In the genomic region with DNA sequence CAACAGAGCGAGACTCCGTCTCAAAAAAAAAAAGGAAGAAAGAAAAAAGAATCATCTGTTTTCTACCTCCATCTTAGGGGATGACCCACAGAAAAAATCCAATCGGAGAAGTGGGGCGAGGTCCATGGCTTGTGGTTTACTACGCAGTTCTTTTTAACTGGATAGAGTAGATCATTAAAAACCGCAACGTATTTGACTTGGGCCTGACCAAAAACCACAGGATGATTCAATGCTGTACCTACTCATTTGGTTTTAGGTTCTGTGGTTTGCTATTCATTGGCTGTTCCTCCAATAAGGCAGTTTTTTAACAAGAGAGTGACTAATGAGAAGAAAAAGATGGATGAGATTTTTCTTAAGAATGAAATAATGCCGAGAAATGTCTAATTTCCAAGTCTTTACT, we compare ENCODE assay signal across 9 cellular contexts.
A peak's percentile ranks its signal among the peaks of the same experiment; 100 is the strongest.
DNase-seq lines count a peak whose midpoint lies in the region; ATAC-seq lines count a peak whose summit lies in the region.
"Had no signal": no experiment of that assay in that cellular context is flagged by ENCODE, and none has a peak within 500 bp of the region (broad histone marks: within the 10 kb centered on the region; RNA-seq: fewer than 3 reads in every experiment).

No MANE protein-coding gene starts in this region.

- H3K4me1 Mint-ChIP-seq in activated CD4-positive, alpha-beta T cell treated with anti-CD3 and anti-CD28 coated beads for 36 hours: peaks cover 5% of the 10 kb centered on the region

- H3K27ac Mint-ChIP-seq in activated CD4-positive, alpha-beta T cell treated with anti-CD3 and anti-CD28 coated beads for 36 hours: no peak overlapping the region

- no peaks in the 10 kb centered on the region for H3K9me3 Mint-ChIP-seq in activated CD4-positive, alpha-beta T cell treated with anti-CD3 and anti-CD28 coated beads for 36 hours (ENCODE audit: low read depth)

- POLR2A ChIA-PET in activated CD4-positive, alpha-beta T cell treated with anti-CD3 and anti-CD28 coated beads for 36 hours (lab: Charles Lee): no interaction called here

- H3K27me3 Mint-ChIP-seq in activated CD4-positive, alpha-beta T cell treated with anti-CD3 and anti-CD28 coated beads for 36 hours: peaks cover 34% of the 10 kb centered on the region

- intact Hi-C loops in activated CD4-positive, alpha-beta T cell treated with anti-CD3 and anti-CD28 coated beads for 36 hours (cut with DNase I, micrococcal nuclease): loop anchor here in 1 of 2 experiments (2.0 kb wide), 1 partner anchor 62 kb away; no protein-coding TSS in a partner anchor
- intact Hi-C loops in head of caudate nucleus (cut with DNase I): no loop called here

- ATAC-seq in activated CD4-positive, alpha-beta T cell treated with anti-CD3 and anti-CD28 coated beads for 36 hours: peak; percentile 81
- ATAC-seq in HG02763 (IDR thresholded peaks at IDR 0.05; ENCODE audit: unreplicated experiment): peak; percentile 93

- no peaks in the 10 kb centered on the region for H3K36me3 Mint-ChIP-seq in activated CD4-positive, alpha-beta T cell treated with anti-CD3 and anti-CD28 coated beads for 36 hours (ENCODE audit: low read depth)

- CTCF ChIA-PET in activated CD4-positive, alpha-beta T cell treated with anti-CD3 and anti-CD28 coated beads for 36 hours (lab: Charles Lee): interaction anchor here (0.6 kb wide), 1 partner anchor 36 kb away, joined by 3 read pairs; no protein-coding TSS in a partner anchor

- DNase-seq in activated CD4-positive, alpha-beta T cell treated with anti-CD3 and anti-CD28 coated beads for 36 hours: peak; percentile 44
- DNase-seq in activated CD4-positive, alpha-beta T cell treated with anti-CD3 and anti-CD28 coated beads for 1 hour: no peak
- DNase-seq in NOMO-1 treated with dmso at 0.1 percent for 144 hours (lab: John Stamatoyannopoulos, UW; ENCODE audit: unreplicated experiment) (peak; percentile 69), renal cortical epithelial cell (ENCODE audit: low read depth) (peak; percentile 72), substantia nigra (lab: John Stamatoyannopoulos, UW) (no peak), head of caudate nucleus (no peak), DMS79 (lab: John Stamatoyannopoulos, UW) (no peak)

- H3K4me3 Mint-ChIP-seq in activated CD4-positive, alpha-beta T cell treated with anti-CD3 and anti-CD28 coated beads for 36 hours: no peak overlapping the region

- H3K27ac ChIP-seq in substantia nigra (ENCODE audit: low read depth, low read length, poor library complexity, severe bottlenecking): no peak overlapping the region
- H3K27ac ChIP-seq: skin epidermis had no signal

Comparison
In these comparisons a context has a peak if more than half of its experiments do, and no peak if none do; other contexts are left out.
1. DNase-seq: peak in activated CD4-positive, alpha-beta T cell treated with anti-CD3 and anti-CD28 coated beads for 36 hours (single experiment), NOMO-1 treated with dmso at 0.1 percent for 144 hours (single experiment) and renal cortical epithelial cell (single experiment); none in activated CD4-positive, alpha-beta T cell treated with anti-CD3 and anti-CD28 coated beads for 1 hour (single experiment), substantia nigra (0 of 49), head of caudate nucleus (0 of 42) and DMS79 (single experiment).